Comparison of ENCODE assay signal across 30 cellular contexts in the genomic region with DNA sequence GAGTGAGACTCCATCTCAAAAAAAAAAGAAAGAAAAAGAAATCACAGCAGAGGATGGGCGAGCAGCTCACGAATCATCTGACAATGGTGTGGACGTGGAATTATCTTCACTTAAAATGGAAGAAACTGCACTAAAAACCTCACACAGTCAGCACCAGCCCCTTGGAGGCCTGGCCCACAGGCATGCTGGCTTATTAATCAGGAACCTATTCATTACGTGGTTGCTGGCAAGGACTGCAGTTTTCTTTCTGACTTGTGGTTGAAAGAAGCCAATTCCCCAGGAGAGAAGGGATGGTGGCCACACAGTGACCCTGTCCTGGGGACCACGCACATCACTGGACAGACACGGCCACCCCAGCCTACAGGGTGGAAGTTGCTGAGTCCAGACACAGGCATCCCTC.
A peak's percentile ranks its signal among the peaks of the same experiment; 100 is the strongest.
DNase-seq lines count a peak whose midpoint lies in the region; ATAC-seq, FAIRE-seq and TF ChIP-seq lines count a peak whose summit lies in the region.
"Had no signal": no experiment of that assay in that cellular context is flagged by ENCODE, and none has a peak within 500 bp of the region (broad histone marks: within the 10 kb centered on the region; RNA-seq: fewer than 3 reads in every experiment).

No MANE protein-coding gene starts in this region.

- no peak overlapping the region for H2AFZ ChIP-seq in GM23248
- H2AFZ ChIP-seq in astrocyte (ENCODE audit: low read depth, low read length), result no peak overlapping the region

- H3K4me3 ChIP-seq in GM23248 (no peak overlapping the region), astrocyte (ENCODE audit: insufficient read depth, low read depth, low read length) (no peak overlapping the region), upper lobe of right lung (no peak overlapping the region), coronary artery (no peak overlapping the region)
- H3K4me3 ChIP-seq: dorsolateral prefrontal cortex, heart right ventricle, pancreas, SJSA1, smooth muscle cell had no signal

- no peaks in the 10 kb centered on the region for H3K36me3 ChIP-seq in GM23248 (ENCODE audit: low read depth)
- H3K36me3 ChIP-seq in astrocyte (ENCODE audit: insufficient read depth, low read length), result no peaks in the 10 kb centered on the region
- H3K36me3 ChIP-seq in upper lobe of right lung, result no peaks in the 10 kb centered on the region
- H3K36me3 ChIP-seq: heart right ventricle had no signal

- no peaks in the 10 kb centered on the region for H3F3A ChIP-seq in GM23248 (ENCODE audit: insufficient read depth)

- no peak overlapping the region for H3K4me3 Mint-ChIP-seq in astrocyte (ENCODE audit: unreplicated experiment)
- no peak overlapping the region for H3K4me3 Mint-ChIP-seq in stimulated activated naive CD8-positive, alpha-beta T cell treated with anti-CD3 and anti-CD28 coated beads, Interleukin-15, amount 100 ng/mL, for 72 hours
- no peak overlapping the region for H3K4me3 Mint-ChIP-seq in stimulated activated naive B cell treated with anti-CD40 and anti-IgM and Interleukin-4, amounts not matched to agents 10 μg/mL and 1 μg/mL and 100 μg/mL, for 72 hours
- H3K4me3 Mint-ChIP-seq: activated naive CD4-positive, alpha-beta T cell treated with anti-CD3 and anti-CD28 coated beads, Interleukin-2, amount 10 ng/mL, durations not matched to agents 7 days and 5 days; activated T-helper 1 cell treated with anti-CD3 and anti-CD28 coated beads, Interleukin-12 subunit alpha, Interleukin-12 subunit beta, Interleukin-2, Interleukin-4 antibody, amounts not matched to agents 30 ng/mL and 10 ng/mL and 1 ng/mL, durations not matched to agents 14 hours and 24 hours and 36 hours; CD4-positive, CD25-positive, alpha-beta regulatory T cell; central memory CD8-positive, alpha-beta T cell; type B pancreatic cell had no signal

- no peaks in the 10 kb centered on the region for H4K20me1 ChIP-seq in GM23248 (ENCODE audit: insufficient read depth)
- H4K20me1 ChIP-seq in astrocyte (ENCODE audit: insufficient read depth, low read length), result no peaks in the 10 kb centered on the region

- H3K27me3 ChIP-seq in GM23248 (replicated peaks; ENCODE audit: insufficient read depth), result no peaks in the 10 kb centered on the region
- no peaks in the 10 kb centered on the region for H3K27me3 ChIP-seq in astrocyte (ENCODE audit: insufficient read depth, low read length)
- no peaks in the 10 kb centered on the region for H3K27me3 ChIP-seq in upper lobe of right lung
- H3K27me3 ChIP-seq: foreskin keratinocyte, pancreas, SJSA1 had no signal

- H3K9me3 ChIP-seq in GM23248 (ENCODE audit: low read depth) (no peaks in the 10 kb centered on the region), astrocyte (ENCODE audit: insufficient read depth, low read depth, low read length) (no peaks in the 10 kb centered on the region), upper lobe of right lung (no peaks in the 10 kb centered on the region)
- H3K9me3 ChIP-seq: pancreas had no signal

- 19 to 24% methylated on average over 6 of the region's 6 CpGs for WGBS in GM23248 (ENCODE audit: low coverage in 1 of 2, low lambda C conversion rate in 2 of 2, missing lambda C conversion rate in 2 of 2), 2 experiments

- ATAC-seq in upper lobe of right lung, result no peak
- ATAC-seq in stimulated activated naive CD8-positive, alpha-beta T cell treated with anti-CD3 and anti-CD28 coated beads, Interleukin-15, amount 100 ng/mL, for 72 hours, result no peak
- no peak for ATAC-seq in stimulated activated naive B cell treated with anti-CD40 and anti-IgM and Interleukin-4, amounts not matched to agents 10 μg/mL and 1 μg/mL and 100 μg/mL, for 72 hours (replicated peaks)
- ATAC-seq: foreskin keratinocyte, heart right ventricle, pancreas had no signal

- H3K4me1 Mint-ChIP-seq in astrocyte (ENCODE audit: low read depth, unreplicated experiment), result no peaks in the 10 kb centered on the region
- peaks cover 4% of the 10 kb centered on the region for H3K4me1 Mint-ChIP-seq in stimulated activated naive CD8-positive, alpha-beta T cell treated with anti-CD3 and anti-CD28 coated beads, Interleukin-15, amount 100 ng/mL, for 72 hours
- H3K4me1 Mint-ChIP-seq in stimulated activated naive B cell treated with anti-CD40 and anti-IgM and Interleukin-4, amounts not matched to agents 10 μg/mL and 1 μg/mL and 100 μg/mL, for 72 hours, result peaks cover 0 to 1% of the 10 kb centered on the region in 2 donors
- H3K4me1 Mint-ChIP-seq: activated naive CD4-positive, alpha-beta T cell treated with anti-CD3 and anti-CD28 coated beads, Interleukin-2, amount 10 ng/mL, durations not matched to agents 7 days and 5 days; CD4-positive, CD25-positive, alpha-beta regulatory T cell; central memory CD8-positive, alpha-beta T cell had no signal

- DNase-seq in GM23248 (peak; percentile 43), astrocyte (ENCODE audit: low read depth) (peak; percentile 83), fibroblast of peridontal ligament (ENCODE audit: extremely low read depth) (peak; percentile 75), upper lobe of right lung (peak; percentile 26), coronary artery (ENCODE audit: low spot score) (no peak)
- no peak for DNase-seq in stimulated activated naive CD8-positive, alpha-beta T cell treated with anti-CD3 and anti-CD28 coated beads, Interleukin-15, amount 100 ng/mL, for 72 hours
- DNase-seq in stimulated activated naive B cell treated with anti-CD40 and anti-IgM and Interleukin-4, amounts not matched to agents 10 μg/mL and 1 μg/mL and 100 μg/mL, for 72 hours, result no peak
- DNase-seq: activated CD4-positive, alpha-beta T cell treated with anti-CD3 and anti-CD28 coated beads, Interleukin-2, amount 50 U/mL, for 4 hours; activated CD8-positive, alpha-beta memory T cell treated with anti-CD3 and anti-CD28 coated beads, Interleukin-2, amount 50 U/mL, for 4 hours; activated naive CD4-positive, alpha-beta T cell treated with anti-CD3 and anti-CD28 coated beads, Interleukin-2, amount 10 ng/mL, durations not matched to agents 7 days and 5 days; amygdala; CD4-positive, CD25-positive, alpha-beta regulatory T cell; dorsolateral prefrontal cortex; foreskin keratinocyte; heart right ventricle; NCI-H1092 treated with DMSO at 0.1 percent for 48 hours; NCI-H187 treated with DMSO at 0.1 percent for 48 hours; NCI-H526; stimulated activated CD4-positive, alpha-beta T cell treated with anti-CD3 and anti-CD28 coated beads, Interleukin-1b, Interleukin-23, amount 100 ng/mL, for 48 hours; substantia nigra; T-helper 1 cell had no signal

- peaks cover 5% of the 10 kb centered on the region for H3K9me3 Mint-ChIP-seq in astrocyte (ENCODE audit: unreplicated experiment)
- H3K9me3 Mint-ChIP-seq in stimulated activated naive CD8-positive, alpha-beta T cell treated with anti-CD3 and anti-CD28 coated beads, Interleukin-15, amount 100 ng/mL, for 72 hours, result peaks cover 8 to 36% of the 10 kb centered on the region in 2 donors
- H3K9me3 Mint-ChIP-seq in stimulated activated naive B cell treated with anti-CD40 and anti-IgM and Interleukin-4, amounts not matched to agents 10 μg/mL and 1 μg/mL and 100 μg/mL, for 72 hours, result peaks cover 4 to 15% of the 10 kb centered on the region in 2 donors

- H3K27me3 Mint-ChIP-seq in astrocyte (ENCODE audit: low read depth, unreplicated experiment), result peaks cover 31% of the 10 kb centered on the region
- peaks cover 13% of the 10 kb centered on the region for H3K27me3 Mint-ChIP-seq in stimulated activated naive CD8-positive, alpha-beta T cell treated with anti-CD3 and anti-CD28 coated beads, Interleukin-15, amount 100 ng/mL, for 72 hours
- H3K27me3 Mint-ChIP-seq in stimulated activated naive B cell treated with anti-CD40 and anti-IgM and Interleukin-4, amounts not matched to agents 10 μg/mL and 1 μg/mL and 100 μg/mL, for 72 hours, result peaks cover 16 to 21% of the 10 kb centered on the region in 2 donors
- H3K27me3 Mint-ChIP-seq: CD4-positive, CD25-positive, alpha-beta regulatory T cell; type B pancreatic cell had no signal

- in situ Hi-C loops in GM23248 (cut with MboI), result no loop called here

- H3K27ac Mint-ChIP-seq in astrocyte (ENCODE audit: unreplicated experiment), result no peak overlapping the region
- H3K27ac Mint-ChIP-seq in stimulated activated naive CD8-positive, alpha-beta T cell treated with anti-CD3 and anti-CD28 coated beads, Interleukin-15, amount 100 ng/mL, for 72 hours, result no peak overlapping the region
- no peak overlapping the region for H3K27ac Mint-ChIP-seq in stimulated activated naive B cell treated with anti-CD40 and anti-IgM and Interleukin-4, amounts not matched to agents 10 μg/mL and 1 μg/mL and 100 μg/mL, for 72 hours
- H3K27ac Mint-ChIP-seq: activated naive CD4-positive, alpha-beta T cell treated with anti-CD3 and anti-CD28 coated beads, Interleukin-2, amount 10 ng/mL, durations not matched to agents 7 days and 5 days; activated T-helper 1 cell treated with anti-CD3 and anti-CD28 coated beads, Interleukin-12 subunit alpha, Interleukin-12 subunit beta, Interleukin-2, Interleukin-4 antibody, amounts not matched to agents 30 ng/mL and 10 ng/mL and 1 ng/mL, durations not matched to agents 14 hours and 24 hours and 36 hours; CD4-positive, CD25-positive, alpha-beta regulatory T cell; type B pancreatic cell had no signal

- H3K4me2 ChIP-seq in GM23248 (ENCODE audit: unreplicated experiment), result no peak overlapping the region
- peak overlapping the region; percentile 48 for H3K4me2 ChIP-seq in astrocyte (ENCODE audit: low read length)
- H3K4me2 ChIP-seq: smooth muscle cell had no signal

- no peaks in the 10 kb centered on the region for H3K4me1 ChIP-seq in GM23248 (ENCODE audit: insufficient read depth)
- peaks cover 5% of the 10 kb centered on the region for H3K4me1 ChIP-seq in astrocyte (ENCODE audit: insufficient read depth, low read length)
- no peaks in the 10 kb centered on the region for H3K4me1 ChIP-seq in upper lobe of right lung
- H3K4me1 ChIP-seq: foreskin keratinocyte, heart right ventricle, pancreas had no signal

- H3K9me2 ChIP-seq in GM23248 (ENCODE audit: insufficient read depth), result no peaks in the 10 kb centered on the region

- FAIRE-seq in astrocyte (lab: Jason Lieb, UNC), result no peak
- FAIRE-seq: D721Med, pancreas, RCC 7860, TTC549 had no signal

- H3K9ac ChIP-seq in GM23248 (no peak overlapping the region), astrocyte (ENCODE audit: low read length) (no peak overlapping the region)

- intact Hi-C loops in upper lobe of right lung (cut with DNase I), result no loop called here

- TF ChIP-seq CTCF in astrocyte (IDR thresholded peaks at IDR 0.05; ENCODE audit: insufficient read depth, low read depth, low read length), result no peak
- TF ChIP-seq CTCF in upper lobe of right lung (IDR thresholded peaks at IDR 0.05), result no peak
- TF ChIP-seq CTCF in coronary artery (IDR thresholded peaks at IDR 0.05), result no peak

- no peak overlapping the region for H3K27ac ChIP-seq in GM23248
- no peak overlapping the region for H3K27ac ChIP-seq in astrocyte (ENCODE audit: low read depth, low read length)
- no peak overlapping the region for H3K27ac ChIP-seq in upper lobe of right lung
- H3K27ac ChIP-seq in coronary artery, result no peak overlapping the region
- H3K27ac ChIP-seq: foreskin keratinocyte, heart right ventricle, pancreas, SJSA1 had no signal

- H3K79me2 ChIP-seq in GM23248 (ENCODE audit: insufficient read depth) (no peaks in the 10 kb centered on the region), astrocyte (ENCODE audit: insufficient read depth, low read length) (no peaks in the 10 kb centered on the region)

- H3K36me3 Mint-ChIP-seq in astrocyte (ENCODE audit: low read depth, unreplicated experiment), result peaks cover 13% of the 10 kb centered on the region
- no peaks in the 10 kb centered on the region for H3K36me3 Mint-ChIP-seq in stimulated activated naive B cell treated with anti-CD40 and anti-IgM and Interleukin-4, amounts not matched to agents 10 μg/mL and 1 μg/mL and 100 μg/mL, for 72 hours
- H3K36me3 Mint-ChIP-seq: activated naive CD4-positive, alpha-beta T cell treated with anti-CD3 and anti-CD28 coated beads, Interleukin-2, amount 10 ng/mL, durations not matched to agents 7 days and 5 days; CD4-positive, CD25-positive, alpha-beta regulatory T cell had no signal

Comparison
In these comparisons a context has a peak if more than half of its experiments do, and no peak if none do; other contexts are left out.
1. DNase-seq: peak in GM23248 (single experiment), astrocyte (single experiment), fibroblast of peridontal ligament (single experiment) and upper lobe of right lung (single experiment); none in coronary artery (single experiment), stimulated activated naive CD8-positive, alpha-beta T cell treated with anti-CD3 and anti-CD28 coated beads, Interleukin-15, amount 100 ng/mL, for 72 hours (0 of 2) and stimulated activated naive B cell treated with anti-CD40 and anti-IgM and Interleukin-4, amounts not matched to agents 10 μg/mL and 1 μg/mL and 100 μg/mL, for 72 hours (single experiment).